In genomic region chr17:82910770-82911169, GRCh38 we compare ENCODE assay signal across 20 cellular contexts.
"Had no signal": no experiment of that assay in that cellular context is flagged by ENCODE, and none has a peak within 500 bp of the region (broad histone marks: within the 10 kb centered on the region; RNA-seq: fewer than 3 reads in every experiment).

No MANE protein-coding gene starts in this region.

- DNase-seq: activated CD4-positive, alpha-beta T cell treated with anti-CD3 and anti-CD28 coated beads for 1 hour; colonic mucosa; esophagus squamous epithelium; gastrocnemius medialis; head of caudate nucleus; hypothalamus; left cardiac atrium; occipital lobe; retina; stimulated activated CD4-positive, alpha-beta T cell treated with anti-CD3 and anti-CD28 coated beads, Interleukin-2, amount 100 ng/mL, for 48 hours; stimulated activated CD8-positive, alpha-beta memory T cell treated with anti-CD3 and anti-CD28 coated beads, Interleukin-4, amount 100 ng/mL, for 48 hours; stimulated activated naive CD4-positive, alpha-beta T cell; T-helper 1 cell; T-helper 9 cell; testis; trophoblast cell; uterus had no signal

- H3K4me1 ChIP-seq: ascending aorta, colonic mucosa, uterus had no signal

- H3K27me3 ChIP-seq: ascending aorta, colonic mucosa, esophagus squamous epithelium, gastrocnemius medialis, testis, uterus had no signal

- H3K9me3 Mint-ChIP-seq: activated naive CD4-positive, alpha-beta T cell treated with anti-CD3 and anti-CD28 coated beads, Interleukin-2, amount 50 U/mL, for 72 hours; memory B cell had no signal

- H3K27ac ChIP-seq: ascending aorta, colonic mucosa, testis, uterus had no signal

- H3K4me3 Mint-ChIP-seq: memory B cell had no signal

- H3K36me3 ChIP-seq: colonic mucosa, uterus had no signal

- H3K27me3 Mint-ChIP-seq: memory B cell had no signal

- H3K27ac Mint-ChIP-seq: memory B cell had no signal

- H3K4me3 ChIP-seq: ascending aorta, colonic mucosa, esophagus squamous epithelium, gastrocnemius medialis, testis, uterus had no signal

- ATAC-seq: activated naive CD4-positive, alpha-beta T cell treated with anti-CD3 and anti-CD28 coated beads, Interleukin-2, amount 50 U/mL, for 72 hours; gastrocnemius medialis; left cardiac atrium had no signal

- H3K9me3 ChIP-seq: ascending aorta, colonic mucosa, esophagus squamous epithelium, gastrocnemius medialis, testis, uterus had no signal
